In genomic region chr9:92438900-92439526, GRCh38 we compare ENCODE assay signal across 8 cellular contexts. TPM values are rescaled to one million over a fixed set of nuclear protein-coding genes. Genes with fewer than 3 reads are reported as not detected.
DNase-seq lines count a peak whose midpoint lies in the region; ATAC-seq and TF ChIP-seq lines count a peak whose summit lies in the region.

No MANE protein-coding gene starts in this region.

- POLR2A ChIA-PET in activated CD8-positive, alpha-beta T cell treated with anti-CD3 and anti-CD28 coated beads for 36 hours (lab: Charles Lee), result interaction anchor here (0.5 kb wide), 1 partner anchor 41 kb away, joined by 3 read pairs; no protein-coding TSS in a partner anchor
- POLR2A ChIA-PET in activated CD8-positive, alpha-beta T cell treated with anti-CD3 and anti-CD28 coated beads, Interleukin-2, amount 10 ng/mL, durations not matched to agents 7 days and 5 days (lab: Charles Lee), result interaction anchor here (1.0 kb wide), 1 partner anchor 299 kb away, joined by 3 read pairs; no protein-coding TSS in a partner anchor

- H3K36me3 Mint-ChIP-seq in activated CD8-positive, alpha-beta T cell treated with anti-CD3 and anti-CD28 coated beads for 36 hours (ENCODE audit: low read depth), result no peaks in the 10 kb centered on the region
- no peaks in the 10 kb centered on the region for H3K36me3 Mint-ChIP-seq in activated CD8-positive, alpha-beta T cell treated with anti-CD3 and anti-CD28 coated beads, Interleukin-2, amount 10 ng/mL, durations not matched to agents 7 days and 5 days (ENCODE audit: low read depth)
- no peaks in the 10 kb centered on the region for H3K36me3 Mint-ChIP-seq in nephron progenitor cell (ENCODE audit: low read depth)
- no peaks in the 10 kb centered on the region for H3K36me3 Mint-ChIP-seq in stimulated activated memory B cell treated with anti-CD40 and anti-IgM and Interleukin-4, amounts not matched to agents 10 μg/mL and 1 μg/mL and 100 μg/mL, for 72 hours

- CTCF ChIA-PET in activated CD8-positive, alpha-beta T cell treated with anti-CD3 and anti-CD28 coated beads for 36 hours (lab: Charles Lee), result interaction anchor here (1.4 kb wide), 1 partner anchor 299 kb away, joined by 9 read pairs; no protein-coding TSS in a partner anchor
- CTCF ChIA-PET in activated CD8-positive, alpha-beta T cell treated with anti-CD3 and anti-CD28 coated beads, Interleukin-2, amount 10 ng/mL, durations not matched to agents 7 days and 5 days (lab: Charles Lee), result interaction anchor here (0.6 to 2.1 kb wide), 6 partner anchors 25 to 299 kb away, joined by 3 to 9 read pairs (median 4); no protein-coding TSS in a partner anchor

- H3K27ac Mint-ChIP-seq in activated CD8-positive, alpha-beta T cell treated with anti-CD3 and anti-CD28 coated beads for 36 hours, result no peak overlapping the region
- H3K27ac Mint-ChIP-seq in activated CD8-positive, alpha-beta T cell treated with anti-CD3 and anti-CD28 coated beads, Interleukin-2, amount 10 ng/mL, durations not matched to agents 7 days and 5 days, result no peak overlapping the region
- no peak overlapping the region for H3K27ac Mint-ChIP-seq in nephron progenitor cell
- H3K27ac Mint-ChIP-seq in stimulated activated memory B cell treated with anti-CD40 and anti-IgM and Interleukin-4, amounts not matched to agents 10 μg/mL and 1 μg/mL and 100 μg/mL, for 72 hours, result no peak overlapping the region

- H3K4me3 Mint-ChIP-seq in activated CD8-positive, alpha-beta T cell treated with anti-CD3 and anti-CD28 coated beads for 36 hours, result no peak overlapping the region
- H3K4me3 Mint-ChIP-seq in activated CD8-positive, alpha-beta T cell treated with anti-CD3 and anti-CD28 coated beads, Interleukin-2, amount 10 ng/mL, durations not matched to agents 7 days and 5 days, result no peak overlapping the region
- no peak overlapping the region for H3K4me3 Mint-ChIP-seq in nephron progenitor cell
- H3K4me3 Mint-ChIP-seq in stimulated activated memory B cell treated with anti-CD40 and anti-IgM and Interleukin-4, amounts not matched to agents 10 μg/mL and 1 μg/mL and 100 μg/mL, for 72 hours, result no peak overlapping the region

- TF ChIP-seq CTCF in activated CD8-positive, alpha-beta T cell treated with anti-CD3 and anti-CD28 coated beads for 36 hours (IDR thresholded peaks at IDR 0.05), result peak; percentile 28
- TF ChIP-seq CTCF in fibroblast of mammary gland (conservative IDR thresholded peaks at IDR 0.05; ENCODE audit: control insufficient read depth, insufficient read depth, low read depth, low read length), result peak; percentile 36
- no peak for TF ChIP-seq CTCF in nephron progenitor cell (IDR thresholded peaks at IDR 0.05)

- DNase-seq in activated CD8-positive, alpha-beta T cell treated with anti-CD3 and anti-CD28 coated beads for 36 hours, result no peak
- DNase-seq in activated CD8-positive, alpha-beta T cell treated with anti-CD3 and anti-CD28 coated beads, Interleukin-2, amount 10 ng/mL, durations not matched to agents 7 days and 5 days, result no peak
- DNase-seq in RKO (ENCODE audit: low spot score) (peak; percentile 55), fibroblast of mammary gland (ENCODE audit: low read depth) (peak; percentile 54), stromal cell of bone marrow (ENCODE audit: low read depth) (peak; percentile 18), nephron progenitor cell (no peak), NCI-H345 treated with DMSO at 0.1 percent for 48 hours (lab: John Stamatoyannopoulos, UW; ENCODE audit: unreplicated experiment) (no peak)

- no peaks in the 10 kb centered on the region for H3K9me3 Mint-ChIP-seq in activated CD8-positive, alpha-beta T cell treated with anti-CD3 and anti-CD28 coated beads for 36 hours
- H3K9me3 Mint-ChIP-seq in activated CD8-positive, alpha-beta T cell treated with anti-CD3 and anti-CD28 coated beads, Interleukin-2, amount 10 ng/mL, durations not matched to agents 7 days and 5 days (ENCODE audit: insufficient read depth), result no peaks in the 10 kb centered on the region
- H3K9me3 Mint-ChIP-seq in nephron progenitor cell, result no peaks in the 10 kb centered on the region
- H3K9me3 Mint-ChIP-seq in stimulated activated memory B cell treated with anti-CD40 and anti-IgM and Interleukin-4, amounts not matched to agents 10 μg/mL and 1 μg/mL and 100 μg/mL, for 72 hours, result no peaks in the 10 kb centered on the region

- H3K4me1 Mint-ChIP-seq in activated CD8-positive, alpha-beta T cell treated with anti-CD3 and anti-CD28 coated beads for 36 hours (ENCODE audit: low read depth), result peaks cover 8% of the 10 kb centered on the region
- peaks cover 11% of the 10 kb centered on the region for H3K4me1 Mint-ChIP-seq in activated CD8-positive, alpha-beta T cell treated with anti-CD3 and anti-CD28 coated beads, Interleukin-2, amount 10 ng/mL, durations not matched to agents 7 days and 5 days (ENCODE audit: low read depth)
- H3K4me1 Mint-ChIP-seq in nephron progenitor cell, result no peaks in the 10 kb centered on the region
- H3K4me1 Mint-ChIP-seq in stimulated activated memory B cell treated with anti-CD40 and anti-IgM and Interleukin-4, amounts not matched to agents 10 μg/mL and 1 μg/mL and 100 μg/mL, for 72 hours, result no peaks in the 10 kb centered on the region

- intact Hi-C loops in activated CD8-positive, alpha-beta T cell treated with anti-CD3 and anti-CD28 coated beads for 36 hours (cut with micrococcal nuclease), result no loop called here

- no peak for ATAC-seq in activated CD8-positive, alpha-beta T cell treated with anti-CD3 and anti-CD28 coated beads for 36 hours
- no peak for ATAC-seq in activated CD8-positive, alpha-beta T cell treated with anti-CD3 and anti-CD28 coated beads, Interleukin-2, amount 10 ng/mL, durations not matched to agents 7 days and 5 days
- no peak for ATAC-seq in stimulated activated memory B cell treated with anti-CD40 and anti-IgM and Interleukin-4, amounts not matched to agents 10 μg/mL and 1 μg/mL and 100 μg/mL, for 72 hours

- no peaks in the 10 kb centered on the region for H3K27me3 Mint-ChIP-seq in activated CD8-positive, alpha-beta T cell treated with anti-CD3 and anti-CD28 coated beads for 36 hours
- no peaks in the 10 kb centered on the region for H3K27me3 Mint-ChIP-seq in activated CD8-positive, alpha-beta T cell treated with anti-CD3 and anti-CD28 coated beads, Interleukin-2, amount 10 ng/mL, durations not matched to agents 7 days and 5 days (ENCODE audit: low read depth)
- H3K27me3 Mint-ChIP-seq in nephron progenitor cell (ENCODE audit: low read depth, poor library complexity), result peaks cover 4% of the 10 kb centered on the region
- no peaks in the 10 kb centered on the region for H3K27me3 Mint-ChIP-seq in stimulated activated memory B cell treated with anti-CD40 and anti-IgM and Interleukin-4, amounts not matched to agents 10 μg/mL and 1 μg/mL and 100 μg/mL, for 72 hours

- H3K4me3 ChIP-seq in fibroblast of mammary gland (ENCODE audit: control insufficient read depth, low read depth, low read length), result no peak overlapping the region

RNA-seq across cellular contexts. Expression of gene OMD, which starts 14.7 kb away (rescaled TPM):
- total RNA-seq in activated CD8-positive, alpha-beta T cell treated with anti-CD3 and anti-CD28 coated beads for 36 hours, result not detected
- not detected for total RNA-seq in activated CD8-positive, alpha-beta T cell treated with anti-CD3 and anti-CD28 coated beads, Interleukin-2, amount 10 ng/mL, durations not matched to agents 7 days and 5 days

RNA-seq across cellular contexts. Expression of gene OGN, which starts 34.6 kb away (rescaled TPM):
- not detected for total RNA-seq in activated CD8-positive, alpha-beta T cell treated with anti-CD3 and anti-CD28 coated beads for 36 hours
- total RNA-seq in activated CD8-positive, alpha-beta T cell treated with anti-CD3 and anti-CD28 coated beads, Interleukin-2, amount 10 ng/mL, durations not matched to agents 7 days and 5 days, result not detected

RNA-seq across cellular contexts. Expression of gene ASPN, which starts 43.3 kb away (rescaled TPM):
- not detected for total RNA-seq in activated CD8-positive, alpha-beta T cell treated with anti-CD3 and anti-CD28 coated beads for 36 hours
- total RNA-seq in activated CD8-positive, alpha-beta T cell treated with anti-CD3 and anti-CD28 coated beads, Interleukin-2, amount 10 ng/mL, durations not matched to agents 7 days and 5 days, result not detected

Comparison
In these comparisons a context has a peak if more than half of its experiments do, and no peak if none do; other contexts are left out.
1. DNase-seq: peak in RKO (single experiment), fibroblast of mammary gland (single experiment) and stromal cell of bone marrow (single experiment); none in activated CD8-positive, alpha-beta T cell treated with anti-CD3 and anti-CD28 coated beads for 36 hours (single experiment), activated CD8-positive, alpha-beta T cell treated with anti-CD3 and anti-CD28 coated beads, Interleukin-2, amount 10 ng/mL, durations not matched to agents 7 days and 5 days (single experiment), nephron progenitor cell (single experiment) and NCI-H345 treated with DMSO at 0.1 percent for 48 hours (single experiment).